ENCODE assay signal across 8 cellular contexts in the genomic region with DNA sequence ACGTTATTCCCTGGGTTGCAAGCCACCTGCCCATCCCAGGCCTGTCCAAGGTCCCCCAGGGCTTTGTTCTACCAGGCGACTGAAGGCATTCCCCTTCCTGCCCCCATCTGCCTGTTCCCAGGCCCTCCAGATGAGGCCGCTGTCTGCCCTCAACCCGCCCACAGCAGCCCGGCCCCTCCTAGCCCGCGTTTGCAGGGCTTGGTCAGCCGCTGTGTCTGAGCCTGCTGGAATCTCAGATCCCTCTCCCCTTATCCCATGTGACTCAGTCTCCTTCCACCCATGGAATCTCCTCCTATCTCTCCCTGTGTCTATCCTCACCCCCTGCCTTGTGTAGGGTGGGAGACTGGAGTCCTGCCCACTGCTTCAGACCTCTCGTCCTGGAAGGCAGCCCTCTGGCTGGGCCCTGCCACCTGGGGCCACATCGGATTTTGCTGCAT.
A peak's percentile ranks its signal among the peaks of the same experiment; 100 is the strongest.
DNase-seq lines count a peak whose midpoint lies in the region; ATAC-seq and TF ChIP-seq lines count a peak whose summit lies in the region.

No MANE protein-coding gene starts in this region.

- H3K36me3 ChIP-seq in Loucy (ENCODE audit: insufficient read depth, low read length) (no peaks in the 10 kb centered on the region), lower lobe of right lung (no peaks in the 10 kb centered on the region)

- no peak overlapping the region for H3K9ac ChIP-seq in Loucy (ENCODE audit: low read depth, low read length, poor library complexity, severe bottlenecking)

- no peaks in the 10 kb centered on the region for H3K27me3 ChIP-seq in Loucy (ENCODE audit: insufficient read depth, low read length, poor library complexity, severe bottlenecking)
- no peaks in the 10 kb centered on the region for H3K27me3 ChIP-seq in lower lobe of right lung (ENCODE audit: low read depth)

- ATAC-seq in lower lobe of right lung, result peak; percentile 77 to 80
- no peak for ATAC-seq in GM18861 (IDR thresholded peaks at IDR 0.05; ENCODE audit: unreplicated experiment)

- TF ChIP-seq CTCF in Loucy (conservative IDR thresholded peaks at IDR 0.05; ENCODE audit: low read length) (peak; percentile 79), cardiac fibroblast (IDR thresholded peaks at IDR 0.05; ENCODE audit: low read depth, low read length) (peak; percentile 80), lower lobe of right lung (IDR thresholded peaks at IDR 0.05) (peak; percentile 64)

- H3K4me1 ChIP-seq in Loucy (ENCODE audit: insufficient read depth, low read length, poor library complexity, severe bottlenecking), result no peaks in the 10 kb centered on the region
- no peaks in the 10 kb centered on the region for H3K4me1 ChIP-seq in lower lobe of right lung

- H3K27ac ChIP-seq in lower lobe of right lung, result no peak overlapping the region

- no peaks in the 10 kb centered on the region for H3K9me3 ChIP-seq in Loucy (ENCODE audit: insufficient read depth, low read depth, low read length)
- H3K9me3 ChIP-seq in lower lobe of right lung, result no peaks in the 10 kb centered on the region

- H3F3A ChIP-seq in Loucy (ENCODE audit: low read depth), result no peaks in the 10 kb centered on the region

- H3K4me2 ChIP-seq in Loucy (ENCODE audit: low read depth, low read length, poor library complexity, severe bottlenecking), result no peak overlapping the region

- no peaks in the 10 kb centered on the region for H3K79me2 ChIP-seq in Loucy (ENCODE audit: insufficient read depth, low read length)

- H4K20me1 ChIP-seq in Loucy (ENCODE audit: insufficient read depth, low read length, poor library complexity, severe bottlenecking), result no peaks in the 10 kb centered on the region

- intact Hi-C loops in lower lobe of right lung (cut with DNase I), result no loop called here

- DNase-seq in COLO829 (ENCODE audit: low spot score) (peak; percentile 77), cardiac fibroblast (ENCODE audit: low read depth in 2 of 2) (peak; percentile 49 to 83), lower lobe of right lung (peak; percentile 64), KG1 (lab: John Stamatoyannopoulos, UW) (no peak)
- peak; percentile 17 to 43 (median 27) for DNase-seq in activated CD4-positive, CD25-positive, alpha-beta regulatory T cell (lab: John Stamatoyannopoulos, UW)
- peak; percentile 37 to 42 for DNase-seq in stimulated activated CD8-positive, alpha-beta memory T cell treated with anti-CD3 and anti-CD28 coated beads, Interleukin-7, amount 100 ng/mL, for 1 hour (ENCODE audit: low read depth in 2 of 2)

- H2AFZ ChIP-seq in Loucy (ENCODE audit: low read length), result 0 out of 2 replicates have a peak overlapping the region, but pooled peaks have one; percentile 3

- H3K9me2 ChIP-seq in Loucy (replicated peaks; ENCODE audit: low read depth, low read length), result no peaks in the 10 kb centered on the region

- H3K4me3 ChIP-seq in Loucy (ENCODE audit: low read length, poor library complexity, severe bottlenecking), result no peak overlapping the region
- no peak overlapping the region for H3K4me3 ChIP-seq in cardiac fibroblast (replicated peaks in 1 of 2; ENCODE audit: low read depth in 2 of 2, low read length in 2 of 2)
- no peak overlapping the region for H3K4me3 ChIP-seq in lower lobe of right lung
